ENCODE assay signal across 22 cellular contexts in genomic region chr6:91185072-91185471, GRCh38.
"Had no signal": no experiment of that assay in that cellular context is flagged by ENCODE, and none has a peak within 500 bp of the region (broad histone marks: within the 10 kb centered on the region; RNA-seq: fewer than 3 reads in every experiment).

No MANE protein-coding gene starts in this region.

- H3K4me3 ChIP-seq: dorsolateral prefrontal cortex, esophagus muscularis mucosa, left lung, mucosa of descending colon, ovary, psoas muscle, thoracic aorta, tibial nerve, upper lobe of left lung had no signal

- H3K27me3 ChIP-seq: dorsolateral prefrontal cortex, esophagus muscularis mucosa, left lung, ovary, tibial nerve, upper lobe of left lung had no signal

- H3K9me3 ChIP-seq: ovary, psoas muscle, thoracic aorta had no signal

- H3K27ac ChIP-seq: dorsolateral prefrontal cortex, esophagus muscularis mucosa, left lung, ovary, psoas muscle, thoracic aorta, tibial nerve, upper lobe of left lung had no signal

- DNase-seq: cerebellar nuclear complex; dorsolateral prefrontal cortex; effector CD4-positive, alpha-beta T cell; endodermal cell; left cardiac atrium; left lung; mesenchymal stem cell; mucosa of descending colon; naive thymus-derived CD8-positive, alpha-beta T cell; nephron progenitor cell; nucleus accumbens; ovary; posterior cingulate gyrus; psoas muscle; right cardiac atrium; stimulated activated CD4-positive, alpha-beta T cell treated with anti-CD3 and anti-CD28 coated beads, Interleukin-15, amount 100 ng/mL, for 24 hours; stimulated activated CD4-positive, alpha-beta T cell treated with anti-CD3 and anti-CD28 coated beads, Interleukin-2, amount 100 ng/mL, for 48 hours; stimulated activated naive B cell treated with anti-CD40 and anti-IgM and Interleukin-4, amounts not matched to agents 10 μg/mL and 1 μg/mL and 100 μg/mL, for 72 hours; upper lobe of left lung had no signal

- H3K4me1 ChIP-seq: esophagus muscularis mucosa, left lung, psoas muscle, tibial nerve, upper lobe of left lung had no signal

- H3K36me3 ChIP-seq: esophagus muscularis mucosa, left lung, ovary, thoracic aorta, tibial nerve, upper lobe of left lung had no signal

- ATAC-seq: left cardiac atrium; left lung; mucosa of descending colon; naive thymus-derived CD8-positive, alpha-beta T cell; psoas muscle; right cardiac atrium; stimulated activated naive B cell treated with anti-CD40 and anti-IgM and Interleukin-4, amounts not matched to agents 10 μg/mL and 1 μg/mL and 100 μg/mL, for 72 hours had no signal
